ENCODE assay signal across 8 cellular contexts in the genomic region with DNA sequence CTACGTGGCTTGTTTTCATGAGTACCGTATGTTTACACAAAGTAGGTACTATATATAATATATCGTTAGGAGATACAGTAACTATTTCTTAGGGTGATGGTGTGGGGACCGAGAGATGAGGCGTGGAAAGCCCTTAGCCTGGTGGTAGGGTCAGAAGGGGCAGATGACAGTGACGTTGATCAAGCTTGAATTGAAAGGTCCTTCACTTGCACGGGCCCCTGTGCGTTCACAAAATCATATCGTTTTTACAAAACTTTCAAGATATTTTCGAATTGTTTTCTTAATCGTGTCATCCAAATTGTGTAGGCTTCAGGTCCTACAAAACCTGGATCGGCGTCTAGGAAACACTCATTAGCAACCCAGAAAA. TPM values are rescaled to one million over a fixed set of nuclear protein-coding genes. Genes with fewer than 3 reads are reported as not detected.
DNase-seq lines count a peak whose midpoint lies in the region; TF ChIP-seq lines count a peak whose summit lies in the region.

No MANE protein-coding gene starts in this region.

- H3K9me2 ChIP-seq in PC-9 (ENCODE audit: insufficient read depth) = no peaks in the 10 kb centered on the region

- H3F3A ChIP-seq in PC-9 (ENCODE audit: insufficient read depth, low read depth) = 0 out of 2 replicates have a peak, but pooled peaks cover 18% of the 10 kb centered on the region

- CTCF ChIA-PET in PC-9 (lab: Charles Lee) = no interaction called here

- no peak for TF ChIP-seq CTCF in PC-9 (conservative IDR thresholded peaks at IDR 0.05)
- TF ChIP-seq CTCF in neutrophil (IDR thresholded peaks at IDR 0.05) = no peak

- BruUV-seq in PC-9 (replicated peaks; lab: Mats Ljungman, UMichigan) = no TSS peak

- H3K4me1 ChIP-seq in PC-9 (replicated peaks; ENCODE audit: insufficient read depth) = peaks cover 22% of the 10 kb centered on the region
- H3K4me1 ChIP-seq in neutrophil (ENCODE audit: control insufficient read depth in 1 of 2, insufficient read depth in 1 of 2, low read depth in 1 of 2, low read length in 1 of 2) = peaks cover 43% of the 10 kb centered on the region in 2 experiments

- H3K27me3 ChIP-seq in PC-9 (ENCODE audit: insufficient read depth, low read depth) (no peaks in the 10 kb centered on the region), neutrophil (no peaks in the 10 kb centered on the region)

- H4K20me1 ChIP-seq in PC-9 (ENCODE audit: insufficient read depth) = no peaks in the 10 kb centered on the region

- H3K9me3 ChIP-seq in PC-9 (ENCODE audit: insufficient read depth, low read depth) (no peaks in the 10 kb centered on the region), neutrophil (no peaks in the 10 kb centered on the region)

- H3K27ac ChIP-seq in PC-9 (no peak overlapping the region), epithelial cell of prostate (peak overlapping the region; percentile 94), neutrophil (peak overlapping the region; percentile 97)

- DNase-seq in COLO829 (ENCODE audit: low spot score) (peak; percentile 5), PC-9 (no peak), epithelial cell of prostate (ENCODE audit: low read depth, low spot score) (no peak), NCI-H2171 treated with DMSO at 0.1 percent for 48 hours (lab: John Stamatoyannopoulos, UW) (no peak), NCI-H446 treated with DMSO at 0.1 percent for 48 hours (lab: John Stamatoyannopoulos, UW) (no peak), SKM-1 (lab: John Stamatoyannopoulos, UW; ENCODE audit: unreplicated experiment) (no peak)
- no peak for DNase-seq in activated CD4-positive, CD25-positive, alpha-beta regulatory T cell treated with anti-CD3 and anti-CD28 coated beads, Interleukin-2, amount 50 U/mL, for 72 hours

- peak overlapping the region; percentile 98 for H2AFZ ChIP-seq in PC-9

- POLR2A ChIA-PET in PC-9 (lab: Charles Lee; ENCODE audit: unreplicated experiment) = interaction anchor here (0.6 kb wide), 1 partner anchor 15 kb away, joined by 4 read pairs; no protein-coding TSS in a partner anchor

- H3K36me3 ChIP-seq in PC-9 (ENCODE audit: low read depth) (no peaks in the 10 kb centered on the region), neutrophil (no peaks in the 10 kb centered on the region)

- H3K4me3 ChIP-seq in PC-9 = peak overlapping the region; percentile 83
- H3K4me3 ChIP-seq in neutrophil (ENCODE audit: low read depth in 1 of 2, low read length in 1 of 2) = peak overlapping the region; percentile 86 to 91

- peaks cover 32% of the 10 kb centered on the region for H3K79me2 ChIP-seq in PC-9 (ENCODE audit: low read depth)

- intact Hi-C loops in PC-9 (cut with micrococcal nuclease; ENCODE audit: unreplicated experiment) = loop anchor here (5.0 kb wide), 1 partner anchor 115 kb away; the partner anchor contains the start of gene VCPKMT

- H3K4me2 ChIP-seq in PC-9 = peak overlapping the region; percentile 90

RNA-seq across cellular contexts. Expression of gene SOS2, which starts 0.9 kb away (rescaled TPM):
- 13.8 and 14.9 TPM in 2 replicates for total RNA-seq in PC-9 (2021)
